Comparison of ENCODE assay signal across 23 cellular contexts in genomic region chr11:87306260-87306861, GRCh38.
DNase-seq lines count a peak whose midpoint lies in the region; ATAC-seq and TF ChIP-seq lines count a peak whose summit lies in the region.
"Had no signal": no experiment of that assay in that cellular context is flagged by ENCODE, and none has a peak within 500 bp of the region (broad histone marks: within the 10 kb centered on the region; RNA-seq: fewer than 3 reads in every experiment).

No MANE protein-coding gene starts in this region.

- H3K36me3 ChIP-seq in GM23338 (ENCODE audit: insufficient read depth) (no peaks in the 10 kb centered on the region), OCI-LY7 (ENCODE audit: insufficient read depth, low read length) (peaks cover 35% of the 10 kb centered on the region), heart left ventricle (peaks cover 0 to 19% (median 0%) of the 10 kb centered on the region in 9 donors), subcutaneous abdominal adipose tissue (ENCODE audit: control insufficient read depth in 5 of 5, insufficient read depth in 5 of 5, low read length in 5 of 5) (peaks cover 0 to 15% (median 10%) of the 10 kb centered on the region in 5 donors)

- H3K4me3 ChIP-seq in GM23338 (no peak overlapping the region), OCI-LY7 (ENCODE audit: low read depth, low read length, poor library complexity, severe bottlenecking) (no peak overlapping the region), heart left ventricle (no peak overlapping the region), subcutaneous abdominal adipose tissue (ENCODE audit: low read depth in 1 of 5, low read length in 5 of 5) (no peak overlapping the region)
- H3K4me3 ChIP-seq: GM12878, smooth muscle cell had no signal

- POLR2A ChIA-PET in OCI-LY7 (lab: Charles Lee): interaction anchor here (0.7 to 1.5 kb wide), 5 partner anchors 9 to 154 kb away, joined by 3 to 6 read pairs (median 4); no protein-coding TSS in a partner anchor
- POLR2A ChIA-PET in activated CD4-positive, alpha-beta T cell treated with anti-CD3 and anti-CD28 coated beads, Interleukin-2, amount 10 ng/mL, durations not matched to agents 7 days and 5 days (lab: Charles Lee): no interaction called here

- CTCF ChIA-PET in OCI-LY7 (lab: Charles Lee; ENCODE audit: unreplicated experiment): no interaction called here
- CTCF ChIA-PET in activated CD4-positive, alpha-beta T cell treated with anti-CD3 and anti-CD28 coated beads, Interleukin-2, amount 10 ng/mL, durations not matched to agents 7 days and 5 days (lab: Charles Lee): no interaction called here

- H3F3A ChIP-seq in GM23338 (replicated peaks; ENCODE audit: low read depth): no peaks in the 10 kb centered on the region

- no peak overlapping the region for H3K9ac ChIP-seq in subcutaneous abdominal adipose tissue (ENCODE audit: low read length in 5 of 5)

- H3K9me2 ChIP-seq in GM23338 (ENCODE audit: insufficient read depth): no peaks in the 10 kb centered on the region
- H3K9me2 ChIP-seq in OCI-LY7 (ENCODE audit: insufficient read depth, low read length): no peaks in the 10 kb centered on the region

- H3K27ac ChIP-seq in GM23338 (ENCODE audit: low read depth): no peak overlapping the region
- H3K27ac ChIP-seq in OCI-LY7 (ENCODE audit: low read depth, low read length, poor library complexity, severe bottlenecking): peak overlapping the region; percentile 27
- peak overlapping the region in 1 of 12 donors; percentile 31 for H3K27ac ChIP-seq in heart left ventricle
- H3K27ac ChIP-seq in subcutaneous abdominal adipose tissue (ENCODE audit: low read depth, low read length): peak overlapping the region; percentile 11

- H3K4me1 Mint-ChIP-seq in GM23338: peaks cover 29% of the 10 kb centered on the region
- H3K4me1 Mint-ChIP-seq in activated CD4-positive, alpha-beta T cell treated with anti-CD3 and anti-CD28 coated beads, Interleukin-2, amount 10 ng/mL, durations not matched to agents 7 days and 5 days: peaks cover 2% of the 10 kb centered on the region

- H3K4me1 ChIP-seq in GM23338 (ENCODE audit: insufficient read depth): peaks cover 14% of the 10 kb centered on the region
- peaks cover 17% of the 10 kb centered on the region for H3K4me1 ChIP-seq in OCI-LY7 (ENCODE audit: insufficient read depth, low read length, poor library complexity, severe bottlenecking)
- peaks cover 0 to 20% (median 10%) of the 10 kb centered on the region in 12 donors for H3K4me1 ChIP-seq in heart left ventricle
- peaks cover 0 to 16% (median 11%) of the 10 kb centered on the region in 5 donors for H3K4me1 ChIP-seq in subcutaneous abdominal adipose tissue (ENCODE audit: control insufficient read depth in 5 of 5, insufficient read depth in 5 of 5, low read length in 5 of 5)

- BruUV-seq in OCI-LY7 (replicated peaks; lab: Mats Ljungman, UMichigan): no TSS peak

- 97 to 100% (median 100%) methylated on average over 1 of the region's 1 CpG for WGBS in heart left ventricle, 4 donors

- H3K36me3 Mint-ChIP-seq in GM23338 (ENCODE audit: low read depth): no peaks in the 10 kb centered on the region
- peaks cover 1% of the 10 kb centered on the region for H3K36me3 Mint-ChIP-seq in activated CD4-positive, alpha-beta T cell treated with anti-CD3 and anti-CD28 coated beads, Interleukin-2, amount 10 ng/mL, durations not matched to agents 7 days and 5 days (ENCODE audit: low read depth)

- H3K27me3 Mint-ChIP-seq in GM23338 (ENCODE audit: insufficient read depth, low read depth, poor library complexity): peaks cover 2% of the 10 kb centered on the region
- H3K27me3 Mint-ChIP-seq in activated CD4-positive, alpha-beta T cell treated with anti-CD3 and anti-CD28 coated beads, Interleukin-2, amount 10 ng/mL, durations not matched to agents 7 days and 5 days: no peaks in the 10 kb centered on the region

- intact Hi-C loops in OCI-LY7 (cut with micrococcal nuclease; ENCODE audit: unreplicated experiment) (loop anchor here (10.0 kb wide), 1 partner anchor 1028 kb away; the partner anchor contains the start of gene CTSC), heart left ventricle (cut with DNase I) (no loop called here)

- H3K79me2 ChIP-seq in GM23338 (replicated peaks; ENCODE audit: insufficient read depth) (no peaks in the 10 kb centered on the region), OCI-LY7 (ENCODE audit: insufficient read depth, low read depth, low read length) (no peaks in the 10 kb centered on the region)

- no peaks in the 10 kb centered on the region for H3K9me3 ChIP-seq in OCI-LY7 (ENCODE audit: low read length)
- no peaks in the 10 kb centered on the region for H3K9me3 ChIP-seq in heart left ventricle
- no peaks in the 10 kb centered on the region for H3K9me3 ChIP-seq in subcutaneous abdominal adipose tissue (ENCODE audit: control insufficient read depth in 5 of 5, low read length in 5 of 5)

- no peaks in the 10 kb centered on the region for H3K9me3 Mint-ChIP-seq in GM23338
- no peaks in the 10 kb centered on the region for H3K9me3 Mint-ChIP-seq in activated CD4-positive, alpha-beta T cell treated with anti-CD3 and anti-CD28 coated beads, Interleukin-2, amount 10 ng/mL, durations not matched to agents 7 days and 5 days
- H3K9me3 Mint-ChIP-seq: CD14-positive monocyte, nephron progenitor cell had no signal

- no peak for TF ChIP-seq POLR2A in heart left ventricle (IDR thresholded peaks at IDR 0.05)

- H3K4me2 ChIP-seq in GM23338 (no peak overlapping the region), OCI-LY7 (ENCODE audit: low read length) (peak overlapping the region; percentile 33)
- H3K4me2 ChIP-seq: smooth muscle cell had no signal

- H3K27me3 ChIP-seq in GM23338 (ENCODE audit: insufficient read depth) (no peaks in the 10 kb centered on the region), heart left ventricle (no peaks in the 10 kb centered on the region), subcutaneous abdominal adipose tissue (ENCODE audit: control insufficient read depth in 5 of 5, insufficient read depth in 4 of 5, low read length in 5 of 5) (no peaks in the 10 kb centered on the region)

- H2AFZ ChIP-seq in GM23338 (no peak overlapping the region), OCI-LY7 (ENCODE audit: low read length) (no peak overlapping the region)

- DNase-seq in GM23338 (ENCODE audit: low spot score): no peak
- peak; percentile 60 for DNase-seq in OCI-LY7 (ENCODE audit: low spot score)
- DNase-seq in heart left ventricle: no peak
- no peak for DNase-seq in activated CD4-positive, alpha-beta T cell treated with anti-CD3 and anti-CD28 coated beads, Interleukin-2, amount 10 ng/mL, durations not matched to agents 7 days and 5 days
- DNase-seq in NAMALWA (ENCODE audit: low spot score): no peak
- DNase-seq: activated effector memory CD4-positive, alpha-beta T cell treated with anti-CD3 and anti-CD28 coated beads, Interleukin-2, amount 50 U/mL, for 16 hours; activated T-cell treated with anti-CD3 and anti-CD28 coated beads for 4 hours; Calu3; EL; GOT3; head of caudate nucleus; kidney glomerular epithelial cell; mammary epithelial cell; NCI-H2029 treated with DMSO at 0.1 percent for 48 hours; NCI-H226; nephron progenitor cell; stimulated activated CD4-positive, alpha-beta T cell treated with anti-CD3 and anti-CD28 coated beads, Interleukin-2, amount 100 ng/mL, for 24 hours; T-helper 1 cell had no signal

- H3K27ac Mint-ChIP-seq in GM23338: 0 out of 2 replicates have a peak overlapping the region, but pooled peaks have one; percentile 31
- H3K27ac Mint-ChIP-seq in activated CD4-positive, alpha-beta T cell treated with anti-CD3 and anti-CD28 coated beads, Interleukin-2, amount 10 ng/mL, durations not matched to agents 7 days and 5 days: no peak overlapping the region

- ATAC-seq in GM23338: no peak
- peak; percentile 28 to 59 (median 40) for ATAC-seq in heart left ventricle
- no peak for ATAC-seq in GM18502 (IDR thresholded peaks at IDR 0.05; ENCODE audit: poor library complexity, unreplicated experiment)
- ATAC-seq: GM12878 had no signal

- no peak overlapping the region for H3K4me3 Mint-ChIP-seq in GM23338
- H3K4me3 Mint-ChIP-seq in activated CD4-positive, alpha-beta T cell treated with anti-CD3 and anti-CD28 coated beads, Interleukin-2, amount 10 ng/mL, durations not matched to agents 7 days and 5 days: no peak overlapping the region
- H3K4me3 Mint-ChIP-seq: nephron progenitor cell had no signal

- no peaks in the 10 kb centered on the region for H4K20me1 ChIP-seq in GM23338 (replicated peaks; ENCODE audit: insufficient read depth)
- H4K20me1 ChIP-seq in OCI-LY7 (ENCODE audit: insufficient read depth, low read length): no peaks in the 10 kb centered on the region

- TF ChIP-seq CTCF in GM23338 (conservative IDR thresholded peaks at IDR 0.05; ENCODE audit: low read depth in 2 of 2) (no peak), OCI-LY7 (conservative IDR thresholded peaks at IDR 0.05; ENCODE audit: low read length) (no peak), heart left ventricle (IDR thresholded peaks at IDR 0.05) (no peak)

TF ChIP-seq in GM23338, 12 proteins besides CTCF, POLR2A, EP300 and RAD21 (continues in another document):
- no peak for TF ChIP-seq REST (IDR thresholded peaks at IDR 0.05; ENCODE audit: unreplicated experiment)
- TF ChIP-seq NANOG (IDR thresholded peaks at IDR 0.05; ENCODE audit: borderline replicate concordance): no peak
- no peak for TF ChIP-seq JUNB (IDR thresholded peaks at IDR 0.05; ENCODE audit: unreplicated experiment)
- no peak for TF ChIP-seq STAT1 (IDR thresholded peaks at IDR 0.05; ENCODE audit: unreplicated experiment)
- TF ChIP-seq EZH2phosphoT487 (IDR thresholded peaks at IDR 0.05; ENCODE audit: unreplicated experiment): no peak

Comparison
In these comparisons a context has a peak if more than half of its experiments do, and no peak if none do; other contexts are left out.
1. ATAC-seq: peak in heart left ventricle (4 of 4); none in GM23338 (single experiment) and GM18502 (single experiment).